ENCODE assay signal across 32 cellular contexts in the genomic region with DNA sequence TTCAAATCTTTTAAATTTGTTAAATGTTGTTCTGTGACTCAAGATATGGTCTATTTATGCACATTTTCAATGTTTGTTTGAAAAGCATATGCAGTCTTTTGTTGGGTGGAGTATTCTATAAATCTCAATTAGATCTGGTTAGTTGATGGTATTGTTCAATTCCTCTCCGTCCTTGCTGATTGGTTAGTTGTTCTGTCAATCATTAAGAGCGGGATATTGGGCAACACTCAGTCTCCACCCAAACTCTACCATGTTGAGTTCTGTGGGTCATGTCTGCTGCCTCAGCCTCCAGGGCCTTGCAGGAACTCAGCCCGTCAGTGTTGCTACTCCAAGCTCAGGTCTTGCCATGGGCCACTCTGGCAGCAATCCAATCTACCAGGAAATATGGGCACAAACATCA.
"Had no signal": no experiment of that assay in that cellular context is flagged by ENCODE, and none has a peak within 500 bp of the region (broad histone marks: within the 10 kb centered on the region; RNA-seq: fewer than 3 reads in every experiment).

No MANE protein-coding gene starts in this region.

- DNase-seq: activated CD4-positive, alpha-beta memory T cell treated with anti-CD3 and anti-CD28 coated beads, Interleukin-2, amount 10 ng/mL, durations not matched to agents 7 days and 5 days; activated CD4-positive, alpha-beta T cell treated with anti-CD3 and anti-CD28 coated beads for 1 hour; activated CD4-positive, alpha-beta T cell treated with anti-CD3 and anti-CD28 coated beads for 48 hours; activated CD4-positive, CD25-positive, alpha-beta regulatory T cell; activated effector memory CD4-positive, alpha-beta T cell treated with anti-CD3 and anti-CD28 coated beads, Interleukin-2, amount 50 U/mL, for 16 hours; activated naive CD4-positive, alpha-beta T cell; activated naive CD4-positive, alpha-beta T cell treated with anti-CD3 and anti-CD28 coated beads, Interleukin-2, amount 50 U/mL, for 16 hours; activated naive CD8-positive, alpha-beta T cell treated with anti-CD3 and anti-CD28 coated beads for 36 hours; activated T-cell treated with anti-CD3 and anti-CD28 coated beads, Interleukin-2, amount 50 U/mL, for 1 hour; activated T-cell treated with anti-CD3 and anti-CD28 coated beads, Interleukin-2, amount 50 U/mL, for 72 hours; amniotic stem cell; aorta; brain microvascular endothelial cell; colonic mucosa; NCI-H1105; NCI-H1436; NCI-H1694; NCI-H1930; NCI-H2081 treated with DMSO at 0.1 percent for 48 hours; NCI-H226; NCI-H446 treated with DMSO at 0.1 percent for 48 hours; NCI-H524; NCI-H69; PC-3; Peyer's patch; Right ventricle myocardium superior; SJCRH30; T1000; WERI-Rb-1 had no signal

- H3K4me1 ChIP-seq: colonic mucosa, Peyer's patch, SJCRH30 had no signal

- H3K36me3 ChIP-seq: brain microvascular endothelial cell, cardiac muscle cell, colonic mucosa, Peyer's patch, SJCRH30, WERI-Rb-1 had no signal

- H3K9me3 ChIP-seq: colonic mucosa, Peyer's patch, SJCRH30 had no signal

- H3K27me3 ChIP-seq: brain microvascular endothelial cell, cardiac muscle cell, colonic mucosa, SJCRH30 had no signal

- ATAC-seq: activated T-cell treated with anti-CD3 and anti-CD28 coated beads, Interleukin-2, amount 50 U/mL, for 72 hours; activated T-helper 17 cell treated with anti-CD3 and anti-CD28 coated beads, Interleukin-2, amount 50 U/mL, for 72 hours; PC-3 had no signal

- H3K27ac ChIP-seq: brain microvascular endothelial cell, cardiac muscle cell, colonic mucosa, Peyer's patch, SJCRH30, SK-N-MC, WERI-Rb-1 had no signal

- H3K4me3 ChIP-seq: cardiac muscle cell, colonic mucosa, Peyer's patch, SJCRH30, SK-N-MC had no signal
